17 cellular contexts compared by ENCODE assay signal in the genomic region with DNA sequence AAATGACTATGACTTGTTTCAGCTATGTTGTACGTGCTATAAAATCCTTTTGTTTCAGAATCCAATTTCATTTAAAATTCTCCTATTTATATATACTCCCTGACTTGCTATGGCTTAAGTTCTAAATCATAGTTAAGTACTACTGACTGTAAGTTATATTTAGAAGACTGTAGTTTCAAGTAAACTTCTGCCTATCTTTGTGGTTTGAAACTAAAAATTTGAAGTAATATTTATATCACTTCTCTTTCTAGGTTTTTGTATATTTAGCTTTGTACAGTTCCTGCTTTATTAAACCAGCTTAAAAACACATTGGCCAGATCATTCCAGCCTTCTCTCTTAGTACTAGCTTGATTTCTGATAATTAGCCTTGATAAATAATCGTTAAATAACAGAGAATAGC.
DNase-seq lines count a peak whose midpoint lies in the region; ATAC-seq and TF ChIP-seq lines count a peak whose summit lies in the region.
"Had no signal": no experiment of that assay in that cellular context is flagged by ENCODE, and none has a peak within 500 bp of the region (broad histone marks: within the 10 kb centered on the region; RNA-seq: fewer than 3 reads in every experiment).

No MANE protein-coding gene starts in this region.

- peaks cover 5% of the 10 kb centered on the region for H3K9me3 Mint-ChIP-seq in mesothelial cell of epicardium
- H3K9me3 Mint-ChIP-seq: activated naive CD8-positive, alpha-beta T cell treated with anti-CD3 and anti-CD28 coated beads, Interleukin-2, amount 50 U/mL, for 24 hours; CD4-positive, alpha-beta memory T cell; H9 had no signal

- H3K4me1 Mint-ChIP-seq in mesothelial cell of epicardium, result peaks cover 3% of the 10 kb centered on the region
- H3K4me1 Mint-ChIP-seq: H9 had no signal

- DNase-seq in GM06990 (ENCODE audit: extremely low read depth, insufficient read length) (peak; percentile 43), mesothelial cell of epicardium (ENCODE audit: low spot score in 2 of 2, unreplicated experiment in 2 of 2) (no peak), amniotic stem cell (lab: John Stamatoyannopoulos, UW) (no peak), superior temporal gyrus (ENCODE audit: extremely low spot score) (no peak), epidermal melanocyte (ENCODE audit: insufficient read length, low spot score) (no peak)
- DNase-seq: activated naive CD8-positive, alpha-beta T cell treated with anti-CD3 and anti-CD28 coated beads, Interleukin-2, amount 50 U/mL, for 24 hours; activated T-cell treated with anti-CD3 and anti-CD28 coated beads for 4 hours; CD4-positive, alpha-beta memory T cell; cerebellar nuclear complex; H9; KG1; NCI-H1436; NCI-H524; T-helper 17 cell had no signal

- peak; percentile 82 for ATAC-seq in GM19351 (IDR thresholded peaks at IDR 0.05; ENCODE audit: unreplicated experiment)
- ATAC-seq in HG02571 (IDR thresholded peaks at IDR 0.05; ENCODE audit: unreplicated experiment), result peak; percentile 82
- ATAC-seq in HG03378 (IDR thresholded peaks at IDR 0.05; ENCODE audit: unreplicated experiment), result peak; percentile 75
- ATAC-seq: activated naive CD8-positive, alpha-beta T cell treated with anti-CD3 and anti-CD28 coated beads, Interleukin-2, amount 50 U/mL, for 24 hours; T-helper 17 cell had no signal

- H3K27me3 Mint-ChIP-seq in mesothelial cell of epicardium (ENCODE audit: low read depth), result no peaks in the 10 kb centered on the region
- H3K27me3 Mint-ChIP-seq: activated naive CD8-positive, alpha-beta T cell treated with anti-CD3 and anti-CD28 coated beads, Interleukin-2, amount 50 U/mL, for 24 hours; CD4-positive, alpha-beta memory T cell; T-helper 17 cell had no signal

- H3K27me3 ChIP-seq in GM06990 (replicated peaks; ENCODE audit: control insufficient read depth, insufficient read depth, low read length), result no peaks in the 10 kb centered on the region

- H3K4me3 Mint-ChIP-seq in mesothelial cell of epicardium, result no peak overlapping the region
- H3K4me3 Mint-ChIP-seq: activated naive CD8-positive, alpha-beta T cell treated with anti-CD3 and anti-CD28 coated beads, Interleukin-2, amount 50 U/mL, for 24 hours; CD4-positive, alpha-beta memory T cell; H9; T-helper 17 cell had no signal

- no peaks in the 10 kb centered on the region for H3K36me3 ChIP-seq in GM06990 (ENCODE audit: control insufficient read depth, insufficient read depth, low read length)

- no peak overlapping the region for H3K4me3 ChIP-seq in GM06990 (replicated peaks; ENCODE audit: low read depth, low read length)

- no peak overlapping the region for H3K27ac Mint-ChIP-seq in mesothelial cell of epicardium
- H3K27ac Mint-ChIP-seq: activated naive CD8-positive, alpha-beta T cell treated with anti-CD3 and anti-CD28 coated beads, Interleukin-2, amount 50 U/mL, for 24 hours; H9; T-helper 17 cell had no signal

- peaks cover 2% of the 10 kb centered on the region for H3K36me3 Mint-ChIP-seq in mesothelial cell of epicardium

- no peak for TF ChIP-seq CTCF in GM06990 (IDR thresholded peaks at IDR 0.05; ENCODE audit: insufficient read depth, low read length, poor library complexity, severe bottlenecking)
- TF ChIP-seq CTCF in mesothelial cell of epicardium (IDR thresholded peaks at IDR 0.05; ENCODE audit: unreplicated experiment), result no peak
